ENCODE assay signal across 11 cellular contexts in genomic region chr4:188372856-188373255, GRCh38.
A peak's percentile ranks its signal among the peaks of the same experiment; 100 is the strongest.
DNase-seq lines count a peak whose midpoint lies in the region; ATAC-seq and TF ChIP-seq lines count a peak whose summit lies in the region.
"Had no signal": no experiment of that assay in that cellular context is flagged by ENCODE, and none has a peak within 500 bp of the region (broad histone marks: within the 10 kb centered on the region; RNA-seq: fewer than 3 reads in every experiment).

No MANE protein-coding gene starts in this region.

- WGBS in psoas muscle, 3 donors, result 37 to 45% (median 42%) methylated on average over 3 of the region's 3 CpGs

- no peaks in the 10 kb centered on the region for H3K79me2 ChIP-seq in HCT116 (ENCODE audit: insufficient read depth, low read length)

- TF ChIP-seq CTCF in HCT116 (IDR thresholded peaks at IDR 0.05 in 2 of 3, conservative IDR thresholded peaks at IDR 0.05 in 1 of 3; ENCODE audit: borderline replicate concordance in 1 of 3, insufficient read depth in 1 of 3, low read depth in 2 of 3, low read length in 2 of 3) (peak; percentile 28 to 97 (median 51); a peak in 5 of 6 replicates), psoas muscle (IDR thresholded peaks at IDR 0.05) (peak; percentile 21)

- H3K4me1 ChIP-seq in HCT116 (ENCODE audit: control insufficient read depth in 1 of 2, insufficient read depth in 2 of 2, low read length in 2 of 2), result peaks cover 10 to 15% of the 10 kb centered on the region in 2 experiments
- no peaks in the 10 kb centered on the region for H3K4me1 ChIP-seq in psoas muscle

- CTCF ChIA-PET in HCT116 (lab: Charles Lee), result no interaction called here

- H3K27me3 ChIP-seq in HCT116 (ENCODE audit: insufficient read depth, low read length), result no peaks in the 10 kb centered on the region
- no peaks in the 10 kb centered on the region for H3K27me3 ChIP-seq in psoas muscle (ENCODE audit: insufficient read depth in 3 of 3, low read length in 2 of 3)

- ATAC-seq in HCT116, result peak; percentile 99
- no peak for ATAC-seq in psoas muscle
- ATAC-seq in GM18511 (IDR thresholded peaks at IDR 0.05; ENCODE audit: unreplicated experiment), result no peak
- ATAC-seq: stimulated activated effector memory CD8-positive, alpha-beta T cell treated with anti-CD3 and anti-CD28 coated beads, Interleukin-12 subunit alpha, Interleukin-12 subunit beta, amount 100 ng/mL, for 72 hours had no signal

- H3K27ac ChIP-seq in HCT116 (ENCODE audit: low read depth, low read length) (no peak overlapping the region), psoas muscle (no peak overlapping the region)

- intact Hi-C loops in HCT116 (cut with micrococcal nuclease) (loop anchor here (1.0 to 2.0 kb wide), 2 partner anchors 379 to 766 kb away; no protein-coding TSS in a partner anchor), psoas muscle (cut with DNase I) (no loop called here)

- H3K4me2 ChIP-seq in HCT116 (ENCODE audit: low read length), result no peak overlapping the region

- H4K20me1 ChIP-seq in HCT116 (ENCODE audit: insufficient read depth), result no peaks in the 10 kb centered on the region

- no peaks in the 10 kb centered on the region for H3K9me2 ChIP-seq in HCT116 (ENCODE audit: insufficient read depth)

- TF ChIP-seq POLR2A in HCT116 (IDR thresholded peaks at IDR 0.05; ENCODE audit: borderline replicate concordance, extremely low read depth, insufficient read depth, insufficient read length), result no peak

- H3K9me3 ChIP-seq in HCT116 (ENCODE audit: control insufficient read depth in 1 of 2, insufficient read depth in 1 of 2, low read depth in 1 of 2, low read length in 2 of 2) (no peaks in the 10 kb centered on the region), psoas muscle (no peaks in the 10 kb centered on the region)

- peak overlapping the region; percentile 11 for H2AFZ ChIP-seq in HCT116 (ENCODE audit: low read depth, low read length, poor library complexity, severe bottlenecking)

- peak; percentile 78 for TF ChIP-seq RAD21 in HCT116 (IDR thresholded peaks at IDR 0.05; ENCODE audit: low read depth)

- BruUV-seq in HCT116 (replicated peaks; lab: Mats Ljungman, UMichigan), result no TSS peak

- H3K36me3 ChIP-seq in HCT116 (ENCODE audit: control insufficient read depth in 1 of 2, insufficient read depth in 2 of 2, low read length in 2 of 2), result no peaks in the 10 kb centered on the region
- no peaks in the 10 kb centered on the region for H3K36me3 ChIP-seq in psoas muscle (ENCODE audit: insufficient read depth in 1 of 2, low read depth in 1 of 2)

- POLR2A ChIA-PET in HCT116 (lab: Charles Lee), result no interaction called here

- H3K4me3 ChIP-seq in HCT116 (replicated peaks in 1 of 2; ENCODE audit: low read depth in 1 of 2, low read length in 2 of 2), result no peak overlapping the region
- H3K4me3 ChIP-seq in psoas muscle, result no peak overlapping the region

- RAD21 ChIA-PET in HCT116 (lab: Charles Lee; ENCODE audit: low non-redundant PET in 1 of 2, low total read pairs in 2 of 2, uncharacterized antibody in 2 of 2, unreplicated experiment in 2 of 2), result no interaction called here

- no peak overlapping the region for H3K9ac ChIP-seq in HCT116 (ENCODE audit: low read length)

- DNase-seq in HCT116 (ENCODE audit: low read depth, low spot score), result peak; percentile 67
- peak; percentile 46 for DNase-seq in RKO (ENCODE audit: low spot score)
- peak; percentile 16 for DNase-seq in fibroblast of gingiva (ENCODE audit: low read depth)
- DNase-seq in psoas muscle, result no peak
- DNase-seq in HUDEP-2 (lab: John Stamatoyannopoulos, UW; ENCODE audit: unreplicated experiment in 76 of 76), result no peak
- no peak for DNase-seq in kidney glomerular epithelial cell (lab: John Stamatoyannopoulos, UW)
- DNase-seq: activated B cell treated with CpG ODN at 0.5 μM for 24 hours, hippocampal formation, naive B cell had no signal

TF ChIP-seq in HCT116, 20 proteins besides CTCF, POLR2A, EP300 and RAD21:
- TF ChIP-seq, protein P1, sequence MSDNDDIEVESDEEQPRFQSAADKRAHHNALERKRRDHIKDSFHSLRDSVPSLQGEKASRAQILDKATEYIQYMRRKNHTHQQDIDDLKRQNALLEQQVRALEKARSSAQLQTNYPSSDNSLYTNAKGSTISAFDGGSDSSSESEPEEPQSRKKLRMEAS (IDR thresholded peaks at IDR 0.05), result peak; percentile 75
- TF ChIP-seq CEBPB (IDR thresholded peaks at IDR 0.05; ENCODE audit: low read depth) (no peak), CBX3 (IDR thresholded peaks at IDR 0.05; ENCODE audit: low read depth) (peak; percentile 45; the same call in 1 of the 2 replicates)

Comparison
In these comparisons a context has a peak if more than half of its experiments do, and no peak if none do; other contexts are left out.
1. DNase-seq: peak in HCT116 (single experiment), RKO (single experiment) and fibroblast of gingiva (single experiment); none in psoas muscle (0 of 2), HUDEP-2 (0 of 76) and kidney glomerular epithelial cell (single experiment).